Comparison of ENCODE assay signal across 1 cellular context in the genomic region with DNA sequence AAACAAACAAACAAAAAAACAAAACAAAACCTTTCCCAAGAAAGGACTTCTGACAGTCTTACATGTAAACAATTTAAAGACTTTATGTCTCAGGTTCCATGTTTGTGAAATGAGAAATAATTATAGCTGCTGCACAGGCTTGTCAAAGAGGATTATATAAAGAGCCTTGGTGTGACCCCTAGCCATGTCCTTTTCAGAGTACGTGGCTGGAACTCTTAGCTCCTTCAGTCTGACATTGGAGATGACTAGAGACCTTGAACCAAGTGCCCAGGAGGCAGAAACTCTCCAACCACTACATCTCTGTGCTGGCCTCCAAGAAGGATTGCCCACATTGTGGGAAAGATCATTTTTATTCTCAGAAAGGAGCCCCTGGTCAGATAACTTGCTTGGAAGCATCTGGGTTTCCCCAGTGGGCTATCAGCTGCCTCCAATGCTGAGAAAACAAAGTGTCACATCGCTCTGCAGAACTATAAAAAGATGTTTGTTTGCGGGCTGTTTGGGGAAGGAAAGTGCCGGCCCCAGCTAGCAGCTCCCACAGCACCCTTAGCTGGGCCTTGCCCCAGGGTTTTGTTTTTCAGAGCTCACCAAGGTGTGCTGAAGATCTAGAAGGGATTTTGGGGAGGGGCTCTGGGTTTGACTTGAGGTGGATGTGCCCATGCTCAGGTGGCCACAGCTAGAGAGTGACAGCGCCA.
TF ChIP-seq lines count a peak whose summit lies in the region.

No MANE protein-coding gene starts in this region.

TF ChIP-seq in HEK293, 187 proteins besides CTCF, POLR2A, EP300 and RAD21:
- TF ChIP-seq, protein P1, sequence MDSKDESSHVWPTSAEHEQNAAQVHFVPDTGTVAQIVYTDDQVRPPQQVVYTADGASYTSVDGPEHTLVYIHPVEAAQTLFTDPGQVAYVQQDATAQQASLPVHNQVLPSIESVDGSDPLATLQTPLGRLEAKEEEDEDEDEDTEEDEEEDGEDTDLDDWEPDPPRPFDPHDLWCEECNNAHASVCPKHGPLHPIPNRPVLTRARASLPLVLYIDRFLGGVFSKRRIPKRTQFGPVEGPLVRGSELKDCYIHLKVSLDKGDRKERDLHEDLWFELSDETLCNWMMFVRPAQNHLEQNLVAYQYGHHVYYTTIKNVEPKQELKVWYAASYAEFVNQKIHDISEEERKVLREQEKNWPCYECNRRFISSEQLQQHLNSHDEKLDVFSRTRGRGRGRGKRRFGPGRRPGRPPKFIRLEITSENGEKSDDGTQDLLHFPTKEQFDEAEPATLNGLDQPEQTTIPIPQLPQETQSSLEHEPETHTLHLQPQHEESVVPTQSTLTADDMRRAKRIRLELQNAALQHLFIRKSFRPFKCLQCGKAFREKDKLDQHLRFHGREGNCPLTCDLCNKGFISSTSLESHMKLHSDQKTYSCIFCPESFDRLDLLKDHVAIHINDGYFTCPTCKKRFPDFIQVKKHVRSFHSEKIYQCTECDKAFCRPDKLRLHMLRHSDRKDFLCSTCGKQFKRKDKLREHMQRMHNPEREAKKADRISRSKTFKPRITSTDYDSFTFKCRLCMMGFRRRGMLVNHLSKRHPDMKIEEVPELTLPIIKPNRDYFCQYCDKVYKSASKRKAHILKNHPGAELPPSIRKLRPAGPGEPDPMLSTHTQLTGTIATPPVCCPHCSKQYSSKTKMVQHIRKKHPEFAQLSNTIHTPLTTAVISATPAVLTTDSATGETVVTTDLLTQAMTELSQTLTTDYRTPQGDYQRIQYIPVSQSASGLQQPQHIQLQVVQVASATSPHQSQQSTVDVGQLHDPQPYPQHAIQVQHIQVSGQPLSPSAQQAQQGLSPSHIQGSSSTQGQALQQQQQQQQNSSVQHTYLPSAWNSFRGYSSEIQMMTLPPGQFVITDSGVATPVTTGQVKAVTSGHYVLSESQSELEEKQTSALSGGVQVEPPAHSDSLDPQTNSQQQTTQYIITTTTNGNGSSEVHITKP (tag by site-specific recombination; IDR thresholded peaks at IDR 0.05): 0 out of 2 replicates have a peak, but pooled peaks have one; percentile 19
